Comparison of ENCODE assay signal across 8 cellular contexts in the genomic region with DNA sequence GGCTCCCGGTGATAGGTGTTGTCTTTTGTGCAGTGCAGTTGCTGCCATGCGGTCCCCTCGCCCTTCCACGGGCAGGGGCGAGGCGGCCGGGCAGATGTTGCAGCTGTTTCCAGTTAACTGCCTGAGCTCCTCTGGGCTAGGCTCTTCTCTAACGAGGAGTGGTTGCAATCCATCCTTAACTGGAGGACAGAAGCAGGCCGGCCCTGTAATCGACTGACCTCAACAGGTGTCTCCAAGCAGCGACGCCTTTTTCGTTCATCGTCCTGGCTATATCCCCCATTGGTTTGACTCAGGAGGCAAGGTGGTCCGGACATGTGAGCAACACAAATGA. TPM values are rescaled to one million over a fixed set of nuclear protein-coding genes. Genes with fewer than 3 reads are reported as not detected.
DNase-seq lines count a peak whose midpoint lies in the region; TF ChIP-seq lines count a peak whose summit lies in the region.

No MANE protein-coding gene starts in this region.

- H3K9me3 ChIP-seq in endocrine pancreas (ENCODE audit: control insufficient read depth, low read length) (no peaks in the 10 kb centered on the region), neural progenitor cell (ENCODE audit: low read depth) (no peaks in the 10 kb centered on the region)

- peaks cover 30% of the 10 kb centered on the region for H4K20me1 ChIP-seq in neural progenitor cell (ENCODE audit: low read depth)

- H3K27me3 ChIP-seq in endocrine pancreas (ENCODE audit: control insufficient read depth, insufficient read depth, low read length), result no peaks in the 10 kb centered on the region
- H3K27me3 ChIP-seq in neural progenitor cell, result no peaks in the 10 kb centered on the region

- H3K36me3 ChIP-seq in endocrine pancreas (ENCODE audit: control insufficient read depth, insufficient read depth, low read length) (no peaks in the 10 kb centered on the region), neural progenitor cell (no peaks in the 10 kb centered on the region)

- H3K4me3 ChIP-seq in endocrine pancreas (ENCODE audit: control insufficient read depth, insufficient read depth, low read length) (peak overlapping the region; percentile 70), neural progenitor cell (peak overlapping the region; percentile 94)

- H3K27ac Mint-ChIP-seq in neural progenitor cell, result peak overlapping the region; percentile 65

- H2AFZ ChIP-seq in neural progenitor cell (replicated peaks), result peak overlapping the region; percentile 47

- H3K4me3 Mint-ChIP-seq in neural progenitor cell, result peak overlapping the region; percentile 87

- H3K27me3 Mint-ChIP-seq in neural progenitor cell (ENCODE audit: insufficient read depth, low read depth), result peaks cover 2% of the 10 kb centered on the region

- H3K4me1 ChIP-seq in endocrine pancreas (ENCODE audit: control insufficient read depth, insufficient read depth, low read length), result no peaks in the 10 kb centered on the region
- peaks cover 42% of the 10 kb centered on the region for H3K4me1 ChIP-seq in neural progenitor cell

- H3K4me1 Mint-ChIP-seq in neural progenitor cell, result peaks cover 43% of the 10 kb centered on the region

- H3K9ac ChIP-seq in endocrine pancreas (ENCODE audit: control insufficient read depth, insufficient read depth, low read length), result peak overlapping the region; percentile 85
- peak overlapping the region; percentile 75 for H3K9ac ChIP-seq in neural progenitor cell

- peaks cover 12% of the 10 kb centered on the region for H3K36me3 Mint-ChIP-seq in neural progenitor cell

- peak overlapping the region; percentile 100 for H3K27ac ChIP-seq in neural progenitor cell

- TF ChIP-seq CTCF in neural progenitor cell (IDR thresholded peaks at IDR 0.05) (no peak), GM10266 (IDR thresholded peaks at IDR 0.05; ENCODE audit: control insufficient read depth, insufficient read depth, low read depth, missing control alignments) (no peak)

- peaks cover 49% of the 10 kb centered on the region for H3F3A ChIP-seq in neural progenitor cell (ENCODE audit: low read depth)

- peak overlapping the region; percentile 90 for H3K4me2 ChIP-seq in neural progenitor cell

- peak; percentile 29 for DNase-seq in NCI-H345 (lab: John Stamatoyannopoulos, UW)
- no peak for DNase-seq in NCI-H345 treated with DMSO at 0.1 percent for 48 hours (lab: John Stamatoyannopoulos, UW; ENCODE audit: unreplicated experiment)
- DNase-seq in OCI-M1 (lab: John Stamatoyannopoulos, UW), result peak; percentile 80
- no peak for DNase-seq in neural progenitor cell (ENCODE audit: low spot score)
- DNase-seq in NCI-H1105 (lab: John Stamatoyannopoulos, UW), result no peak
- DNase-seq in retina, result no peak
- DNase-seq in GM10266 (ENCODE audit: extremely low spot score), result no peak

- H3K79me2 ChIP-seq in neural progenitor cell (ENCODE audit: low read depth), result peaks cover 47% of the 10 kb centered on the region

- no peaks in the 10 kb centered on the region for H3K9me3 Mint-ChIP-seq in neural progenitor cell

RNA-seq across cellular contexts. Expression of a gene that starts 1.9 kb away (rescaled TPM):
- 179 and 181 TPM in 2 replicates for total RNA-seq in neural progenitor cell (ENCODE audit: low replicate concordance)

Comparison
In these comparisons a context has a peak if more than half of its experiments do, and no peak if none do; other contexts are left out.
1. DNase-seq: peak in NCI-H345 (single experiment) and OCI-M1 (single experiment); none in NCI-H345 treated with DMSO at 0.1 percent for 48 hours (single experiment), neural progenitor cell (single experiment), NCI-H1105 (single experiment), retina (single experiment) and GM10266 (single experiment).